In genomic region chr10:29557665-29558064, GRCh38 we compare ENCODE assay signal across 31 cellular contexts.
"Had no signal": no experiment of that assay in that cellular context is flagged by ENCODE, and none has a peak within 500 bp of the region (broad histone marks: within the 10 kb centered on the region; RNA-seq: fewer than 3 reads in every experiment).

No MANE protein-coding gene starts in this region.

- H3K27ac Mint-ChIP-seq: activated CD4-positive, alpha-beta memory T cell treated with anti-CD3 and anti-CD28 coated beads for 36 hours; activated CD4-positive, alpha-beta T cell treated with anti-CD3 and anti-CD28 coated beads, Interleukin-2, amount 10 ng/mL, durations not matched to agents 7 days and 5 days; activated naive CD4-positive, alpha-beta T cell treated with anti-CD3 and anti-CD28 coated beads, Interleukin-2, amount 50 U/mL, for 72 hours; activated naive CD8-positive, alpha-beta T cell treated with anti-CD3 and anti-CD28 coated beads, Interleukin-2, amount 50 U/mL, for 24 hours; brain; T-helper 17 cell had no signal

- H3K4me1 Mint-ChIP-seq: central memory CD8-positive, alpha-beta T cell; T-helper 17 cell had no signal

- H3K27me3 Mint-ChIP-seq: activated CD4-positive, alpha-beta memory T cell treated with anti-CD3 and anti-CD28 coated beads for 36 hours; activated CD4-positive, alpha-beta T cell treated with anti-CD3 and anti-CD28 coated beads, Interleukin-2, amount 10 ng/mL, durations not matched to agents 7 days and 5 days; activated naive CD8-positive, alpha-beta T cell treated with anti-CD3 and anti-CD28 coated beads, Interleukin-2, amount 50 U/mL, for 24 hours; brain; central memory CD8-positive, alpha-beta T cell; T-helper 17 cell had no signal

- ATAC-seq: activated naive CD4-positive, alpha-beta T cell treated with anti-CD3 and anti-CD28 coated beads, Interleukin-2, amount 50 U/mL, for 72 hours; activated naive CD8-positive, alpha-beta T cell treated with anti-CD3 and anti-CD28 coated beads, Interleukin-2, amount 50 U/mL, for 24 hours; activated T-cell treated with anti-CD3 and anti-CD28 coated beads, Interleukin-2, amount 50 U/mL, for 4 hours; Panc1; Right ventricle myocardium inferior; T-helper 17 cell had no signal

- H3K27ac ChIP-seq: KMS-11, SJCRH30 had no signal

- H3K9me3 ChIP-seq: MG63, SJCRH30 had no signal

- H3K4me3 Mint-ChIP-seq: activated CD4-positive, alpha-beta memory T cell treated with anti-CD3 and anti-CD28 coated beads for 36 hours; activated CD4-positive, alpha-beta T cell treated with anti-CD3 and anti-CD28 coated beads, Interleukin-2, amount 10 ng/mL, durations not matched to agents 7 days and 5 days; activated naive CD8-positive, alpha-beta T cell treated with anti-CD3 and anti-CD28 coated beads, Interleukin-2, amount 50 U/mL, for 24 hours; activated T-cell treated with anti-CD3 and anti-CD28 coated beads, Interleukin-2, amount 50 U/mL, for 4 hours; brain; central memory CD8-positive, alpha-beta T cell; T-helper 17 cell had no signal

- DNase-seq: activated CD4-positive, alpha-beta memory T cell treated with anti-CD3 and anti-CD28 coated beads for 36 hours; activated CD4-positive, alpha-beta T cell treated with anti-CD3 and anti-CD28 coated beads, Interleukin-2, amount 10 ng/mL, durations not matched to agents 7 days and 5 days; activated CD4-positive, CD25-positive, alpha-beta regulatory T cell; activated CD8-positive, alpha-beta memory T cell treated with anti-CD3 and anti-CD28 coated beads for 24 hours; activated effector memory CD4-positive, alpha-beta T cell treated with anti-CD3 and anti-CD28 coated beads, Interleukin-2, amount 50 U/mL, for 16 hours; activated naive CD4-positive, alpha-beta T cell treated with Interleukin-2 at 50 U/mL for 16 hours; activated naive CD8-positive, alpha-beta T cell treated with anti-CD3 and anti-CD28 coated beads, Interleukin-2, amount 50 U/mL, for 24 hours; activated T-cell treated with anti-CD3 and anti-CD28 coated beads, Interleukin-2, amount 50 U/mL, for 4 hours; amniotic stem cell; MG63; MV-4-11; NCI-H1092 treated with DMSO at 0.1 percent for 48 hours; NCI-H1417 treated with DMSO at 0.1 percent for 48 hours; NCI-H1694; NCI-H2029; NCI-H2107; NCI-H2171 treated with DMSO at 0.1 percent for 48 hours; NCI-H226; NCI-H526; NK-92 treated with Interleukin-12 subunit alpha and Interleukin-12 subunit beta, amount 100 ng/mL, for 24 hours; OCI-M1; RPMI8226; SJCRH30; T-helper 17 cell; T-helper 9 cell had no signal

- H3K27me3 ChIP-seq: MG63, SJCRH30 had no signal

- H3K4me3 ChIP-seq: MG63, SJCRH30 had no signal

- H3K36me3 ChIP-seq: MG63 had no signal

- H3K9me3 Mint-ChIP-seq: activated CD4-positive, alpha-beta memory T cell treated with anti-CD3 and anti-CD28 coated beads for 36 hours; activated CD4-positive, alpha-beta T cell treated with anti-CD3 and anti-CD28 coated beads, Interleukin-2, amount 10 ng/mL, durations not matched to agents 7 days and 5 days; activated naive CD4-positive, alpha-beta T cell treated with anti-CD3 and anti-CD28 coated beads, Interleukin-2, amount 50 U/mL, for 72 hours; activated naive CD8-positive, alpha-beta T cell treated with anti-CD3 and anti-CD28 coated beads, Interleukin-2, amount 50 U/mL, for 24 hours; activated T-cell treated with anti-CD3 and anti-CD28 coated beads, Interleukin-2, amount 50 U/mL, for 4 hours; brain; central memory CD8-positive, alpha-beta T cell had no signal
